In genomic region chr21:37074546-37074945, GRCh38 we compare ENCODE assay signal across 8 cellular contexts. TPM values are rescaled to one million over a fixed set of nuclear protein-coding genes. Genes with fewer than 3 reads are reported as not detected.
DNase-seq lines count a peak whose midpoint lies in the region; ATAC-seq and TF ChIP-seq lines count a peak whose summit lies in the region.

No MANE protein-coding gene starts in this region.

- H3K36me3 Mint-ChIP-seq in activated naive CD4-positive, alpha-beta T cell treated with anti-CD3 and anti-CD28 coated beads, Interleukin-2, amount 10 ng/mL, durations not matched to agents 7 days and 5 days: peaks cover 16% of the 10 kb centered on the region
- peaks cover 24 to 26% of the 10 kb centered on the region in 2 donors for H3K36me3 Mint-ChIP-seq in activated naive CD4-positive, alpha-beta T cell treated with anti-CD3 and anti-CD28 coated beads, Interleukin-2, amount 50 U/mL, for 72 hours
- peaks cover 38% of the 10 kb centered on the region for H3K36me3 Mint-ChIP-seq in activated naive CD8-positive, alpha-beta T cell treated with anti-CD3 and anti-CD28 coated beads for 36 hours
- H3K36me3 Mint-ChIP-seq in type B pancreatic cell: peaks cover 12% of the 10 kb centered on the region

- H3K9me3 ChIP-seq in liver (ENCODE audit: control insufficient read depth in 4 of 4, low read length in 3 of 4): no peaks in the 10 kb centered on the region

- in situ Hi-C loops in GM13977 (cut with MboI; ENCODE audit: low pct_unique_long_range_greater_than_20kb, low sequenced_read_pairs, unreplicated experiment): no loop called here

- TF ChIP-seq CTCF in liver (IDR thresholded peaks at IDR 0.05; ENCODE audit: low read depth, low read length, missing input control): no peak
- no peak for TF ChIP-seq CTCF in type B pancreatic cell (conservative IDR thresholded peaks at IDR 0.05)
- TF ChIP-seq CTCF in GM13977 (IDR thresholded peaks at IDR 0.05; ENCODE audit: extremely low read depth, insufficient read depth, missing control alignments): no peak

- no peak for TF ChIP-seq RAD21 in liver (IDR thresholded peaks at IDR 0.05)

- DNase-seq in activated naive CD4-positive, alpha-beta T cell treated with anti-CD3 and anti-CD28 coated beads, Interleukin-2, amount 10 ng/mL, durations not matched to agents 7 days and 5 days: no peak
- DNase-seq in activated naive CD4-positive, alpha-beta T cell treated with anti-CD3 and anti-CD28 coated beads, Interleukin-2, amount 50 U/mL, for 72 hours (ENCODE audit: low spot score in 2 of 2): no peak
- no peak for DNase-seq in activated naive CD8-positive, alpha-beta T cell treated with anti-CD3 and anti-CD28 coated beads for 36 hours
- DNase-seq in type B pancreatic cell (ENCODE audit: extremely low spot score, unreplicated experiment) (no peak), GM13977 (ENCODE audit: low spot score) (no peak), NCI-H748 treated with DMSO at 0.1 percent for 48 hours (lab: John Stamatoyannopoulos, UW) (no peak)

- 39% methylated on average over 9 of the region's 9 CpGs for WGBS in liver

- peak overlapping the region; percentile 73 to 82 for H3K9ac ChIP-seq in liver (ENCODE audit: low read depth in 1 of 2, low read length in 2 of 2)

- no peak overlapping the region for H3K27ac Mint-ChIP-seq in activated naive CD4-positive, alpha-beta T cell treated with anti-CD3 and anti-CD28 coated beads, Interleukin-2, amount 10 ng/mL, durations not matched to agents 7 days and 5 days
- H3K27ac Mint-ChIP-seq in activated naive CD4-positive, alpha-beta T cell treated with anti-CD3 and anti-CD28 coated beads, Interleukin-2, amount 50 U/mL, for 72 hours: peak overlapping the region in 1 of 2 donors; percentile 96
- peak overlapping the region; percentile 88 for H3K27ac Mint-ChIP-seq in activated naive CD8-positive, alpha-beta T cell treated with anti-CD3 and anti-CD28 coated beads for 36 hours
- peak overlapping the region; percentile 98 for H3K27ac Mint-ChIP-seq in type B pancreatic cell

- CTCF ChIA-PET in activated naive CD4-positive, alpha-beta T cell treated with anti-CD3 and anti-CD28 coated beads, Interleukin-2, amount 10 ng/mL, durations not matched to agents 7 days and 5 days (lab: Charles Lee): interaction anchor here (0.7 kb wide), 1 partner anchor 9 kb away, joined by 3 read pairs; no protein-coding TSS in a partner anchor

- H3K27me3 ChIP-seq in liver (ENCODE audit: control insufficient read depth in 4 of 4, insufficient read depth in 4 of 4, low read length in 3 of 4): no peaks in the 10 kb centered on the region

- H3K9me3 Mint-ChIP-seq in activated naive CD4-positive, alpha-beta T cell treated with anti-CD3 and anti-CD28 coated beads, Interleukin-2, amount 10 ng/mL, durations not matched to agents 7 days and 5 days: peaks cover 1% of the 10 kb centered on the region
- no peaks in the 10 kb centered on the region for H3K9me3 Mint-ChIP-seq in activated naive CD4-positive, alpha-beta T cell treated with anti-CD3 and anti-CD28 coated beads, Interleukin-2, amount 50 U/mL, for 72 hours
- peaks cover 6% of the 10 kb centered on the region for H3K9me3 Mint-ChIP-seq in activated naive CD8-positive, alpha-beta T cell treated with anti-CD3 and anti-CD28 coated beads for 36 hours
- H3K9me3 Mint-ChIP-seq in type B pancreatic cell: peaks cover 5% of the 10 kb centered on the region

- peaks cover 7% of the 10 kb centered on the region for H3K27me3 Mint-ChIP-seq in activated naive CD4-positive, alpha-beta T cell treated with anti-CD3 and anti-CD28 coated beads, Interleukin-2, amount 10 ng/mL, durations not matched to agents 7 days and 5 days
- H3K27me3 Mint-ChIP-seq in activated naive CD8-positive, alpha-beta T cell treated with anti-CD3 and anti-CD28 coated beads for 36 hours: no peaks in the 10 kb centered on the region
- H3K27me3 Mint-ChIP-seq in type B pancreatic cell: no peaks in the 10 kb centered on the region

- H3K4me3 ChIP-seq in liver (ENCODE audit: low read depth in 1 of 3, low read length in 3 of 3): peak overlapping the region; percentile 83 to 90 (median 83)

- no peaks in the 10 kb centered on the region for H3K36me3 ChIP-seq in liver (ENCODE audit: control insufficient read depth in 4 of 4, insufficient read depth in 3 of 4, low read depth in 1 of 4, low read length in 3 of 4)

- H3K4me1 Mint-ChIP-seq in activated naive CD4-positive, alpha-beta T cell treated with anti-CD3 and anti-CD28 coated beads, Interleukin-2, amount 10 ng/mL, durations not matched to agents 7 days and 5 days: peaks cover 40% of the 10 kb centered on the region
- H3K4me1 Mint-ChIP-seq in activated naive CD8-positive, alpha-beta T cell treated with anti-CD3 and anti-CD28 coated beads for 36 hours: peaks cover 44% of the 10 kb centered on the region
- peaks cover 40% of the 10 kb centered on the region for H3K4me1 Mint-ChIP-seq in type B pancreatic cell (ENCODE audit: unreplicated experiment)

- peak overlapping the region in 1 of 2 donors; percentile 99 for H3K27ac ChIP-seq in liver (ENCODE audit: low read depth in 1 of 2, low read length in 2 of 2)

- H3K4me3 Mint-ChIP-seq in activated naive CD4-positive, alpha-beta T cell treated with anti-CD3 and anti-CD28 coated beads, Interleukin-2, amount 10 ng/mL, durations not matched to agents 7 days and 5 days: peak overlapping the region; percentile 97
- peak overlapping the region; percentile 87 for H3K4me3 Mint-ChIP-seq in activated naive CD8-positive, alpha-beta T cell treated with anti-CD3 and anti-CD28 coated beads for 36 hours
- peak overlapping the region; percentile 98 for H3K4me3 Mint-ChIP-seq in type B pancreatic cell

- H3K4me1 ChIP-seq in liver (ENCODE audit: control insufficient read depth in 4 of 4, insufficient read depth in 4 of 4, low read length in 3 of 4): peaks cover 2 to 17% (median 13%) of the 10 kb centered on the region in 4 donors

- no peak for ATAC-seq in activated naive CD4-positive, alpha-beta T cell treated with anti-CD3 and anti-CD28 coated beads, Interleukin-2, amount 50 U/mL, for 72 hours
- no peak for ATAC-seq in GM19455 (IDR thresholded peaks at IDR 0.05; ENCODE audit: unreplicated experiment)

TF ChIP-seq in liver, 16 proteins besides CTCF, POLR2A, EP300 and RAD21 (continues in another document):
- no peak for TF ChIP-seq HNF4A (conservative IDR thresholded peaks at IDR 0.05)
- TF ChIP-seq HNF4G (IDR thresholded peaks at IDR 0.05): no peak
- no peak for TF ChIP-seq ZBTB33 (IDR thresholded peaks at IDR 0.05)
- TF ChIP-seq REST (IDR thresholded peaks at IDR 0.05): no peak
- no peak for TF ChIP-seq TAF1 (conservative IDR thresholded peaks at IDR 0.05)
- TF ChIP-seq EGR1 (IDR thresholded peaks at IDR 0.05; ENCODE audit: low read depth in 2 of 2): no peak
- no peak for TF ChIP-seq FOXA2 (IDR thresholded peaks at IDR 0.05)
- TF ChIP-seq SP1 (IDR thresholded peaks at IDR 0.05): no peak

RNA-seq across cellular contexts. Expression of gene TTC3, which starts 1.5 kb away (rescaled TPM):
- 100 to 1,000 TPM in 1 of 2 donors, 10 to 100 TPM in 1; 63.6 to 113 TPM for total RNA-seq in activated naive CD4-positive, alpha-beta T cell treated with anti-CD3 and anti-CD28 coated beads, Interleukin-2, amount 50 U/mL, for 72 hours
- total RNA-seq in activated naive CD8-positive, alpha-beta T cell treated with anti-CD3 and anti-CD28 coated beads for 36 hours: 10 to 100 TPM; 59.1 to 61.2 TPM
- total RNA-seq in liver (10 to 100 TPM; 69.8 to 96.1 TPM), type B pancreatic cell (ENCODE audit: low replicate concordance) (163 and 203 TPM in 2 replicates)
- polyA plus RNA-seq in liver: 10 to 100 TPM; 27.2 to 44.6 TPM

RNA-seq across cellular contexts. Expression of gene PIGP, which starts 1.7 kb away (rescaled TPM):
- 10 to 100 TPM; 12.9 to 22.1 TPM for total RNA-seq in activated naive CD4-positive, alpha-beta T cell treated with anti-CD3 and anti-CD28 coated beads, Interleukin-2, amount 50 U/mL, for 72 hours
- total RNA-seq in activated naive CD8-positive, alpha-beta T cell treated with anti-CD3 and anti-CD28 coated beads for 36 hours: 10 to 100 TPM; 25.1 to 25.9 TPM
- total RNA-seq in liver: 1 to 10 TPM; 3.8 to 6.3 TPM
- 10 to 100 TPM; 17.1 to 26.2 TPM for polyA plus RNA-seq in liver
- total RNA-seq in type B pancreatic cell (ENCODE audit: low replicate concordance): 18.8 and 20.5 TPM in 2 replicates
